10 cellular contexts compared by ENCODE assay signal in genomic region chr7:29084832-29085231, GRCh38.
DNase-seq lines count a peak whose midpoint lies in the region; ATAC-seq, FAIRE-seq and TF ChIP-seq lines count a peak whose summit lies in the region.
"Had no signal": no experiment of that assay in that cellular context is flagged by ENCODE, and none has a peak within 500 bp of the region (broad histone marks: within the 10 kb centered on the region; RNA-seq: fewer than 3 reads in every experiment).

No MANE protein-coding gene starts in this region.

- H2AFZ ChIP-seq in smooth muscle cell (ENCODE audit: low read depth), result no peak overlapping the region

- no peaks in the 10 kb centered on the region for H4K20me1 ChIP-seq in smooth muscle cell (ENCODE audit: low read depth)

- peak; percentile 87 for DNase-seq in CD1c-positive myeloid dendritic cell (ENCODE audit: extremely low spot score)
- no peak for DNase-seq in GM19239 (ENCODE audit: insufficient read length, low spot score)
- peak; percentile 81 for DNase-seq in NOMO-1 treated with dmso at 0.1 percent for 144 hours (lab: John Stamatoyannopoulos, UW; ENCODE audit: unreplicated experiment)
- DNase-seq in stimulated activated naive CD4-positive, alpha-beta T cell (lab: John Stamatoyannopoulos, UW), result no peak
- no peak for DNase-seq in smooth muscle cell (lab: John Stamatoyannopoulos, UW; ENCODE audit: unreplicated experiment)
- DNase-seq in globus pallidus (ENCODE audit: low spot score), result no peak
- DNase-seq in stimulated activated CD4-positive, alpha-beta T cell treated with anti-CD3 and anti-CD28 coated beads, Interleukin-12 subunit alpha, Interleukin-12 subunit beta, amount 100 ng/mL, for 4 hours, result no peak
- DNase-seq: hippocampal formation, NCI-H1105 treated with DMSO at 0.1 percent for 48 hours had no signal

- H3K4me1 ChIP-seq in smooth muscle cell (ENCODE audit: low read depth), result no peaks in the 10 kb centered on the region

- no peak overlapping the region for H3K27ac ChIP-seq in smooth muscle cell (ENCODE audit: low read depth)

- FAIRE-seq in GM19239 (lab: Jason Lieb, UNC), result peak; percentile 56

- H3K79me2 ChIP-seq in smooth muscle cell (ENCODE audit: low read depth), result no peaks in the 10 kb centered on the region

- no peak overlapping the region for H3K9ac ChIP-seq in smooth muscle cell (ENCODE audit: low read depth)

- ATAC-seq in HG03045 (IDR thresholded peaks at IDR 0.05; ENCODE audit: unreplicated experiment), result peak; percentile 79

- TF ChIP-seq CTCF in smooth muscle cell (IDR thresholded peaks at IDR 0.05; ENCODE audit: borderline replicate concordance, insufficient read depth, poor library complexity, severe bottlenecking), result no peak

- no peak overlapping the region for H3K4me3 ChIP-seq in smooth muscle cell

- H3K4me2 ChIP-seq in smooth muscle cell, result no peak overlapping the region

- H3K27me3 ChIP-seq in smooth muscle cell (ENCODE audit: low read depth), result no peaks in the 10 kb centered on the region

- H3K36me3 ChIP-seq in smooth muscle cell (ENCODE audit: low read depth), result no peaks in the 10 kb centered on the region

- no peaks in the 10 kb centered on the region for H3K9me3 ChIP-seq in smooth muscle cell (replicated peaks; ENCODE audit: low read depth)

- H3F3A ChIP-seq in smooth muscle cell (ENCODE audit: low read depth), result no peaks in the 10 kb centered on the region

Comparison
In these comparisons a context has a peak if more than half of its experiments do, and no peak if none do; other contexts are left out.
1. DNase-seq: peak in CD1c-positive myeloid dendritic cell (single experiment) and NOMO-1 treated with dmso at 0.1 percent for 144 hours (single experiment); none in GM19239 (single experiment), stimulated activated naive CD4-positive, alpha-beta T cell (0 of 6), smooth muscle cell (single experiment), globus pallidus (single experiment) and stimulated activated CD4-positive, alpha-beta T cell treated with anti-CD3 and anti-CD28 coated beads, Interleukin-12 subunit alpha, Interleukin-12 subunit beta, amount 100 ng/mL, for 4 hours (single experiment).